In the genomic region with DNA sequence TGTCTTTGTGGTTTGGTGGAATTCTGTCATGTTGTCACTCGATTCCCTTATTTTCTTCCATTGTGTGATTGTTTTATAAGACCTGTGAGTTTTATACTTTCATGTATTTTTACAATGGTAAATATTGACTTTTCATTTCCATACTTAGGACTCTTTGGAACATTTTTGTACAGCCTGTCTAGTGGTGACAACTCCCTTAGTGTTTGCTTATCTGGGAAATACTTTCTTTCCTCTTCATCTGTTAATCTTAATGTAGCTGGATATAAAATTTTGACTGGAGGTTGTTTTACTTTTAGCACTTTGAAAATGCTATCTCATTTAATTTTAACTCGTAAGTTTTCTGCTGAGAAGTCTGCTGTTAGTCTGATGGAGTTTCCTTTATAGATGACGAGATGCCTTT, we compare ENCODE assay signal across 29 cellular contexts.
"Had no signal": no experiment of that assay in that cellular context is flagged by ENCODE, and none has a peak within 500 bp of the region (broad histone marks: within the 10 kb centered on the region; RNA-seq: fewer than 3 reads in every experiment).

No MANE protein-coding gene starts in this region.

- ATAC-seq: stimulated activated effector memory CD8-positive, alpha-beta T cell treated with anti-CD3 and anti-CD28 coated beads, Interleukin-12 subunit alpha, Interleukin-12 subunit beta, amount 100 ng/mL, for 72 hours; stimulated activated memory B cell treated with anti-CD40 and anti-IgM and Interleukin-4, amounts not matched to agents 10 μg/mL and 1 μg/mL and 100 μg/mL, for 72 hours; stimulated activated naive B cell treated with anti-CD40 and anti-IgM and Interleukin-4, amounts not matched to agents 10 μg/mL and 1 μg/mL and 100 μg/mL, for 72 hours; stimulated activated naive CD8-positive, alpha-beta T cell treated with anti-CD3 and anti-CD28 coated beads, Interleukin-15, amount 100 ng/mL, for 72 hours; stimulated activated naive CD8-positive, alpha-beta T cell treated with anti-CD3 and anti-CD28 coated beads, Interleukin-15, Interleukin-2, amounts not matched to agents 100 U/mL and 50 U/mL, for 24 hours; upper lobe of right lung had no signal

- H3K27me3 Mint-ChIP-seq: stimulated activated memory B cell treated with anti-CD40 and anti-IgM and Interleukin-4, amounts not matched to agents 10 μg/mL and 1 μg/mL and 100 μg/mL, for 72 hours; stimulated activated naive CD8-positive, alpha-beta T cell treated with anti-CD3 and anti-CD28 coated beads, Interleukin-15, amount 100 ng/mL, for 72 hours; stimulated activated naive CD8-positive, alpha-beta T cell treated with anti-CD3 and anti-CD28 coated beads, Interleukin-15, Interleukin-2, amounts not matched to agents 100 ng/mL and 50 ng/mL, for 24 hours; type B pancreatic cell had no signal

- H3K4me1 Mint-ChIP-seq: stimulated activated effector memory CD8-positive, alpha-beta T cell treated with anti-CD3 and anti-CD28 coated beads, Interleukin-12 subunit alpha, Interleukin-12 subunit beta, amount 100 ng/mL, for 72 hours; stimulated activated memory B cell treated with anti-CD40 and anti-IgM and Interleukin-4, amounts not matched to agents 10 μg/mL and 1 μg/mL and 100 μg/mL, for 72 hours; stimulated activated naive B cell treated with anti-CD40 and anti-IgM and Interleukin-4, amounts not matched to agents 10 μg/mL and 1 μg/mL and 100 μg/mL, for 72 hours; stimulated activated naive CD8-positive, alpha-beta T cell treated with anti-CD3 and anti-CD28 coated beads, Interleukin-15, amount 100 ng/mL, for 72 hours had no signal

- H3K36me3 ChIP-seq: stomach, suprapubic skin, thoracic aorta, thyroid gland, tibial artery, tibial nerve, transverse colon, upper lobe of left lung, upper lobe of right lung, uterus, vagina had no signal

- H3K4me3 ChIP-seq: stomach, suprapubic skin, testis, thoracic aorta, thyroid gland, tibial artery, tibial nerve, transverse colon, upper lobe of left lung, upper lobe of right lung, uterus, vagina had no signal

- H3K9me3 ChIP-seq: testis, thyroid gland had no signal

- DNase-seq: stimulated activated CD4-positive, alpha-beta T cell treated with anti-CD3 and anti-CD28 coated beads, Interleukin-2, amount 100 ng/mL, for 48 hours; stimulated activated CD4-positive, alpha-beta T cell treated with anti-CD3 and anti-CD28 coated beads, Interleukin-4, amount 100 ng/mL, for 1 hour; stimulated activated CD4-positive, alpha-beta T cell treated with anti-CD3 and anti-CD28 coated beads, Interleukin-4, amount 100 ng/mL, for 24 hours; stimulated activated CD4-positive, alpha-beta T cell treated with anti-CD3 and anti-CD28 coated beads, Interleukin-4, amount 100 ng/mL, for 4 hours; stimulated activated CD8-positive, alpha-beta memory T cell treated with anti-CD3 and anti-CD28 coated beads, Interleukin-4, amount 100 ng/mL, for 48 hours; stimulated activated naive B cell treated with anti-CD40 and anti-IgM and Interleukin-4, amounts not matched to agents 10 μg/mL and 1 μg/mL and 100 μg/mL, for 72 hours; stimulated activated naive CD4-positive, alpha-beta T cell; stimulated activated naive CD4-positive, alpha-beta T cell treated with Interleukin-2 at 50 U/mL for 16 hours; stimulated activated naive CD8-positive, alpha-beta T cell treated with anti-CD3 and anti-CD28 coated beads, Interleukin-15, amount 100 ng/mL, for 72 hours; stimulated activated naive CD8-positive, alpha-beta T cell treated with anti-CD3 and anti-CD28 coated beads, Interleukin-15, Interleukin-2, amounts not matched to agents 100 U/mL and 50 U/mL, for 24 hours; stomach; substantia nigra; testis; thyroid gland; tibial artery; transverse colon; trophoblast cell; upper lobe of left lung; upper lobe of right lung; uterus had no signal

- H3K36me3 Mint-ChIP-seq: stimulated activated effector memory CD8-positive, alpha-beta T cell treated with anti-CD3 and anti-CD28 coated beads, Interleukin-12 subunit alpha, Interleukin-12 subunit beta, amount 100 ng/mL, for 72 hours; stimulated activated memory B cell treated with anti-CD40 and anti-IgM and Interleukin-4, amounts not matched to agents 10 μg/mL and 1 μg/mL and 100 μg/mL, for 72 hours; stimulated activated naive B cell treated with anti-CD40 and anti-IgM and Interleukin-4, amounts not matched to agents 10 μg/mL and 1 μg/mL and 100 μg/mL, for 72 hours; type B pancreatic cell had no signal

- H3K27ac Mint-ChIP-seq: stimulated activated effector memory CD8-positive, alpha-beta T cell treated with anti-CD3 and anti-CD28 coated beads, Interleukin-12 subunit alpha, Interleukin-12 subunit beta, amount 100 ng/mL, for 72 hours; stimulated activated memory B cell treated with anti-CD40 and anti-IgM and Interleukin-4, amounts not matched to agents 10 μg/mL and 1 μg/mL and 100 μg/mL, for 72 hours; stimulated activated naive B cell treated with anti-CD40 and anti-IgM and Interleukin-4, amounts not matched to agents 10 μg/mL and 1 μg/mL and 100 μg/mL, for 72 hours; stimulated activated naive CD8-positive, alpha-beta T cell treated with anti-CD3 and anti-CD28 coated beads, Interleukin-15, amount 100 ng/mL, for 72 hours; stimulated activated naive CD8-positive, alpha-beta T cell treated with anti-CD3 and anti-CD28 coated beads, Interleukin-15, Interleukin-2, amounts not matched to agents 100 ng/mL and 50 ng/mL, for 24 hours; type B pancreatic cell had no signal

- H3K4me1 ChIP-seq: stomach, suprapubic skin, testis, thyroid gland, tibial artery, tibial nerve, transverse colon, upper lobe of left lung, upper lobe of right lung, uterus, vagina had no signal

- H3K27ac ChIP-seq: stomach, suprapubic skin, testis, thoracic aorta, thyroid gland, tibial artery, tibial nerve, transverse colon, upper lobe of left lung, upper lobe of right lung, uterus, vagina had no signal

- H3K27me3 ChIP-seq: stomach, suprapubic skin, testis, thyroid gland, tibial artery, tibial nerve, transverse colon, upper lobe of left lung, upper lobe of right lung, uterus, vagina had no signal

- FAIRE-seq: urothelium cell line had no signal

- H3K4me3 Mint-ChIP-seq: stimulated activated effector memory CD8-positive, alpha-beta T cell treated with anti-CD3 and anti-CD28 coated beads, Interleukin-12 subunit alpha, Interleukin-12 subunit beta, amount 100 ng/mL, for 72 hours; stimulated activated memory B cell treated with anti-CD40 and anti-IgM and Interleukin-4, amounts not matched to agents 10 μg/mL and 1 μg/mL and 100 μg/mL, for 72 hours; stimulated activated naive B cell treated with anti-CD40 and anti-IgM and Interleukin-4, amounts not matched to agents 10 μg/mL and 1 μg/mL and 100 μg/mL, for 72 hours; stimulated activated naive CD8-positive, alpha-beta T cell treated with anti-CD3 and anti-CD28 coated beads, Interleukin-15, amount 100 ng/mL, for 72 hours; stimulated activated naive CD8-positive, alpha-beta T cell treated with anti-CD3 and anti-CD28 coated beads, Interleukin-15, Interleukin-2, amounts not matched to agents 100 ng/mL and 50 ng/mL, for 24 hours; type B pancreatic cell had no signal
